In the genomic region with DNA sequence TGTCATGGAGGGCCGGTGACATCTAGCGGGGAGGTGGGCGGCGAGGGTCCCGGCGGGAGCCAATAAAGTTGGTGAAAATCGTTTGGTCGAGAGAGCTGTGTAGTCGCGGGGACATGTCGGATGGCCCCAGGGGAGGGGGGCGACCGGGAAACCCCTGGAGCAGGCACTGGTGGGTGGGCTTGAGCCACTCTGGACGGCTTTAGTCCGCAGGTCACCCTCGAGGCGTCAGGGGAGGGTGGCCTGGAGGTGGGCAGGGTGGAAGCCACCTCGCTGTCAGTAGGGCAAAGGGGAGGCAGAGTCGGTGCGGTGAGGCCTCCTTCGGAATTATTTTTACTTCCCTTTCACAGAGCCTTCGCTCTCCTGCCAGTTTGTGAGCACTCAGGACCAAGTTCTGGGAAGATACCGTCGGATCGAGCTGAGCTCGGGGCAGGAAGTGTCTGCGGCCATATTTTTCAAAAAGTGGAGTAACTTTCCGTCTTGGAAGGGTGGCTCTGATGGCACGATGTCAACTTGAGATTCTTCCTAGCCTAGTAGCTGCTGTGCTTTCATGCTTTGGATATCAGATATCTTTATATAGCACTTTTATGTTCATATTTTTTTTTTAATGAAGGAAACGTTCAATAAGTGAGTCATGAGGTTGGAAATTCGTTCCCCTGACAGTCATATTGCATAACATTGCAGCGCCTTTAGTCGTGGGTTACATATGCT, we compare ENCODE assay signal across 8 cellular contexts.
DNase-seq lines count a peak whose midpoint lies in the region; ATAC-seq lines count a peak whose summit lies in the region.

No MANE protein-coding gene starts in this region.

- ATAC-seq in GM18502 (IDR thresholded peaks at IDR 0.05; ENCODE audit: poor library complexity, unreplicated experiment): no peak

- H3K27ac ChIP-seq in cingulate gyrus (ENCODE audit: low read depth, low read length): peak overlapping the region; percentile 35

- peak; percentile 40 for DNase-seq in HK-2 (ENCODE audit: unreplicated experiment)
- peak in 4 of 5 experiments; percentile 3 to 40 (median 11) for DNase-seq in T-helper 2 cell
- DNase-seq in kidney tubule cell (ENCODE audit: low spot score): peak; percentile 53
- peak; percentile 2 for DNase-seq in stimulated activated CD4-positive, alpha-beta T cell treated with anti-CD3 and anti-CD28 coated beads, Interleukin-2, amount 100 ng/mL, for 4 hours (ENCODE audit: low read depth)
- DNase-seq in NCI-H524 (lab: John Stamatoyannopoulos, UW): no peak
- DNase-seq in NCI-H446 treated with DMSO at 0.1 percent for 48 hours (lab: John Stamatoyannopoulos, UW): no peak

Comparison
In these comparisons a context has a peak if more than half of its experiments do, and no peak if none do; other contexts are left out.
1. DNase-seq: peak in HK-2 (single experiment), T-helper 2 cell (4 of 5), kidney tubule cell (single experiment) and stimulated activated CD4-positive, alpha-beta T cell treated with anti-CD3 and anti-CD28 coated beads, Interleukin-2, amount 100 ng/mL, for 4 hours (single experiment); none in NCI-H524 (0 of 2) and NCI-H446 treated with DMSO at 0.1 percent for 48 hours (single experiment).